8 cellular contexts compared by ENCODE assay signal in the genomic region with DNA sequence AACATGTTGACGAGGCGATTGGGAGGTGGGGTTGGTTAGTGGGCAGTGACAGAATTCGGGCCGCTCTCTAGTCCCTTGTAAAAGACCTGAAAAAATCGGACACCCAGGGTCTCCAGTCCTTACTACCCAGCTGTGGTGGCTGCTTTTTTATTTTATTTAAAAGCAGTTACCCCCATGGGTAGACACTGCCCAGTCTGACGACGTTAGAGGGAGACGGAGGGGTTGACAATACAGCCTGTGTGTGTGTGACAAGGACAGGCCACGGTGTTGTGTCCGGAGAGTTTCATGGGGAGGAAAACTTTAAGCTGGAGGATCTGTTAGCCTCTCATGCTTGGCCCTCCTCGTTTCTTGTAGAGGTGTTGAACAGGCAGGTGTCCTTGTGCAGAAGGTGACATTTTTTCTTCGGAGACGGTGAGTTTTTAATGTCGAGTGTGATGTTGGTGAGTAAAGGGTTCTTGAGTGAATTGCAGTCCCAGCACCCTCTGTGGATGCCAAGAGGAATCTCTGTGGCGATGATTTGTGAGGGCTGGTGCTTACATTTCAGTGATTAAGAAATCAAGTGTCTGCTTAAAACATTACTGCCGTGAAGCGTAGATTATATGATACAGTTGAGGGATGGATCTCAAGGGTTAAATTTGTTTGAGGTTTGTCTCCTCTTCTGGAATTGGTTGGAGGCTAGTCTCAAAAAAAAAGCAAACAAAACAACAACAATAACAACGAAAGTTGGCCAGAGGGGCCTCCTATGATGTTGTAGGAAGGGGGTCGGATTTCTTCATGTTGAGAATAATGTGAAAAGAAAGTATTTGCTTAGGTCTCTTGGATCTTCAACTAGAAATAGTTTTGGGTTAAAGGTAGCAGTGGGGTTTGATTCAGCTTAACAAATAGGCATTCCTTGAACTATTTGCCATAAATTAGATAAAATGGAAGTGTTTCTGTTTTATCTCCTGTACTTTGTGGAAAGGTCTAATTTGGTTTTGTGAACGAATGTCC. TPM values are rescaled to one million over a fixed set of nuclear protein-coding genes. Genes with fewer than 3 reads are reported as not detected.
DNase-seq lines count a peak whose midpoint lies in the region; ATAC-seq and TF ChIP-seq lines count a peak whose summit lies in the region.

No MANE protein-coding gene starts in this region.

- H3K4me2 ChIP-seq in osteoblast (ENCODE audit: insufficient read depth, low read length) = peak overlapping the region; percentile 71

- CTCF ChIA-PET in WTC11 (lab: Charles Lee) = interaction anchor here (0.7 to 1.2 kb wide), 2 partner anchors 23 to 83 kb away, joined by 4 to 6 read pairs; no protein-coding TSS in a partner anchor

- DNase-seq in AG10803 (ENCODE audit: low read depth) (no peak), H7 (no peak), WTC11 (ENCODE audit: low spot score) (no peak), foreskin fibroblast (peak; percentile 32 to 63), osteoblast (ENCODE audit: insufficient read length, low spot score, missing footprints) (peak; percentile 81), NOMO-1 treated with dmso at 0.1 percent for 144 hours (lab: John Stamatoyannopoulos, UW; ENCODE audit: unreplicated experiment) (no peak), HK-2 (ENCODE audit: unreplicated experiment) (no peak)

- no peaks in the 10 kb centered on the region for H3K9me3 Mint-ChIP-seq in WTC11

- peaks cover 17% of the 10 kb centered on the region for H3K27me3 Mint-ChIP-seq in WTC11 (ENCODE audit: low read depth)

- H3K4me1 ChIP-seq in osteoblast (ENCODE audit: insufficient read depth, low read length) = peaks cover 12% of the 10 kb centered on the region

- H3K36me3 ChIP-seq in H7 (replicated peaks; ENCODE audit: control insufficient read depth, insufficient read depth, low read length) = no peaks in the 10 kb centered on the region
- no peaks in the 10 kb centered on the region for H3K36me3 ChIP-seq in osteoblast (ENCODE audit: insufficient read depth, low read length)

- H3K9me3 ChIP-seq in osteoblast (ENCODE audit: low read depth, low read length) = no peaks in the 10 kb centered on the region

- H2AFZ ChIP-seq in osteoblast (ENCODE audit: low read length) = peak overlapping the region; percentile 81

- H3K79me2 ChIP-seq in osteoblast (ENCODE audit: insufficient read depth, low read length) = peaks cover 37% of the 10 kb centered on the region

- no peaks in the 10 kb centered on the region for H3K36me3 Mint-ChIP-seq in WTC11

- H3K27ac Mint-ChIP-seq in WTC11 = no peak overlapping the region

- H3K4me3 Mint-ChIP-seq in WTC11 = peak overlapping the region; percentile 83

- H3K4me3 ChIP-seq in AG10803 (ENCODE audit: low read length) (peak overlapping the region; percentile 91), H7 (ENCODE audit: insufficient read depth, low read depth, low read length) (peak overlapping the region; percentile 85), foreskin fibroblast (ENCODE audit: low read depth in 1 of 2, low read length in 2 of 2) (peak overlapping the region; percentile 72 to 83), osteoblast (ENCODE audit: insufficient read depth, low read length) (peak overlapping the region; percentile 80)

- ATAC-seq in WTC11 = no peak
- no peak for ATAC-seq in HG03097 (IDR thresholded peaks at IDR 0.05; ENCODE audit: low FRiP score, unreplicated experiment)

- H3K27me3 ChIP-seq in H7 (ENCODE audit: control insufficient read depth, insufficient read depth, low read length) = peaks cover 7% of the 10 kb centered on the region
- peaks cover 8% of the 10 kb centered on the region for H3K27me3 ChIP-seq in osteoblast (ENCODE audit: insufficient read depth, low read length)

- peaks cover 27% of the 10 kb centered on the region for H4K20me1 ChIP-seq in osteoblast (ENCODE audit: insufficient read depth, low read length)

- no peak overlapping the region for H3K27ac ChIP-seq in osteoblast (ENCODE audit: low read depth, low read length)

- no peak for TF ChIP-seq CTCF in AG10803 (conservative IDR thresholded peaks at IDR 0.05; ENCODE audit: low read length)
- TF ChIP-seq CTCF in WTC11 (IDR thresholded peaks at IDR 0.05) = no peak
- TF ChIP-seq CTCF in foreskin fibroblast (IDR thresholded peaks at IDR 0.05; ENCODE audit: low read depth, low read length) = no peak
- TF ChIP-seq CTCF in osteoblast (IDR thresholded peaks at IDR 0.05; ENCODE audit: extremely low read depth, low read depth, low read length) = no peak

- H3K4me1 Mint-ChIP-seq in WTC11 = peaks cover 48% of the 10 kb centered on the region

- POLR2A ChIA-PET in WTC11 (lab: Charles Lee) = interaction anchor here (1.5 kb wide), 1 partner anchor 121 kb away, joined by 3 read pairs; no protein-coding TSS in a partner anchor

TF ChIP-seq in WTC11, 78 proteins besides CTCF, POLR2A, EP300 and RAD21 (continues in another document):
- TF ChIP-seq SMAD4 (CRISPR knock-in tag; IDR thresholded peaks at IDR 0.05) = no peak
- TF ChIP-seq TEAD1 (CRISPR knock-in tag; IDR thresholded peaks at IDR 0.05) = no peak
- no peak for TF ChIP-seq TCF7 (CRISPR knock-in tag; IDR thresholded peaks at IDR 0.05; ENCODE audit: low read depth)
- TF ChIP-seq, protein P1, sequence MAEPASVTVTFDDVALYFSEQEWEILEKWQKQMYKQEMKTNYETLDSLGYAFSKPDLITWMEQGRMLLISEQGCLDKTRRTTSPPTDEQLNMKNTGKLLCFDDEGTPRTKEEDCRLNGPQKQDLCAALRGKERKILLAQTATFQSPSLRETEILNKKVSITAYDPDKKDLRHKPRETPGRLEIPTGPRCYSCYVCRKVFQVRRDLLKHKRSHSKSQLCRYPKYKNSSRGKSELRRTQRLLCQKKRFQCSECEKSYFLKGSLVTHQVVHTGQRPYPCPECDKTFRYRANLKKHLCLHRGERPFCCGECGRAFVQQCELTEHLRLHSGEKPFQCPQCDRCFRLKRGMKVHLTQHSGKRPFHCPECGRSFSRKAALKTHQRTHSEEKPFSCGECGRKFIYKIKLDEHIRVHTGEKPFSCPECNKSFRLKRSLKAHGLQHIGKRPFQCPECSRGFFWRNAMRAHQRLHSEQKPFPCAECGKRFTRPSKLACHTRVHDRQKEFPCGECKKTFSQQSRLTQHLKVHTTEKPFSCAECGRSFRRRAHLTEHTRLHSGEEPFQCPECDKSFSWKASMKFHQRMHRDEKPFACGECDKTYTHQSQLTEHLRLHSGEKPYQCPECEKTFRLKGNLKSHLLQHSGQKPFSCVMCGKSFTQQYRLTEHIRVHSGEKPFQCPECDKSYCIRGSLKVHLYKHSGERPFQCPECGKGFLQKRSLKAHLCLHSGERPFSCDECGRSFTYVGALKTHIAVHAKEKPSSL (CRISPR knock-in tag; conservative IDR thresholded peaks at IDR 0.05) = no peak
- no peak for TF ChIP-seq ATF6 (CRISPR knock-in tag; IDR thresholded peaks at IDR 0.05)
- TF ChIP-seq HMGXB4 (CRISPR knock-in tag; IDR thresholded peaks at IDR 0.05) = no peak

RNA-seq across cellular contexts. Expression of gene NCOA1, which starts 1.5 kb away (rescaled TPM):
- total RNA-seq in H7 (2014; rRNA removed; shearing (Covaris generic)) = 9.4 and 10.3 TPM in 2 replicates
- 11.3 to 16.9 TPM (median 14.2 TPM) in 3 replicates for total RNA-seq in WTC11 (2021)
- total RNA-seq in osteoblast = 23.2 and 25.0 TPM in 2 replicates

Comparison
In these comparisons a context has a peak if more than half of its experiments do, and no peak if none do; other contexts are left out.
1. DNase-seq: peak in foreskin fibroblast (2 of 2) and osteoblast (single experiment); none in AG10803 (single experiment), H7 (single experiment), WTC11 (single experiment), NOMO-1 treated with dmso at 0.1 percent for 144 hours (single experiment) and HK-2 (single experiment).
2. Peak in every context shown above with its lines, with median percentiles within 50 percentile points of each other: H3K4me3 ChIP-seq.